ENCODE assay signal across 8 cellular contexts in genomic region chr10:76311752-76312699, GRCh38.
DNase-seq lines count a peak whose midpoint lies in the region; ATAC-seq and TF ChIP-seq lines count a peak whose summit lies in the region.

No MANE protein-coding gene starts in this region.

- no peak overlapping the region for H3K27ac ChIP-seq in liver (ENCODE audit: low read depth in 1 of 2, low read length in 2 of 2)
- no peak overlapping the region for H3K27ac ChIP-seq in effector memory CD4-positive, alpha-beta T cell (ENCODE audit: insufficient read depth, low read length, poor library complexity, severe bottlenecking)

- WGBS in liver: 69% methylated on average over 5 of the region's 5 CpGs

- peak; percentile 78 to 90 for TF ChIP-seq RAD21 in liver (IDR thresholded peaks at IDR 0.05)

- DNase-seq in COLO668 (lab: John Stamatoyannopoulos, UW; ENCODE audit: unreplicated experiment) (peak; percentile 41), HuH-7.5 (ENCODE audit: low spot score) (peak; percentile 49), adipocyte (ENCODE audit: low read depth) (peak; percentile 33), NCI-H187 (lab: John Stamatoyannopoulos, UW) (no peak)
- DNase-seq in effector memory CD4-positive, alpha-beta T cell: no peak

- H3K9ac ChIP-seq in adipocyte (ENCODE audit: low read length) (peak overlapping the region; percentile 13), liver (ENCODE audit: low read depth in 1 of 2, low read length in 2 of 2) (no peak overlapping the region)

- H3K36me3 ChIP-seq in adipocyte (ENCODE audit: control insufficient read depth, insufficient read depth, low read length, severe bottlenecking) (no peaks in the 10 kb centered on the region), liver (ENCODE audit: control insufficient read depth in 4 of 4, insufficient read depth in 3 of 4, low read depth in 1 of 4, low read length in 3 of 4) (no peaks in the 10 kb centered on the region)
- no peaks in the 10 kb centered on the region for H3K36me3 ChIP-seq in effector memory CD4-positive, alpha-beta T cell (ENCODE audit: control insufficient read depth, insufficient read depth, low read length)

- no peak overlapping the region for H3K4me3 ChIP-seq in adipocyte (ENCODE audit: low read length)
- H3K4me3 ChIP-seq in liver (ENCODE audit: low read depth in 1 of 3, low read length in 3 of 3): no peak overlapping the region
- H3K4me3 ChIP-seq in effector memory CD4-positive, alpha-beta T cell (ENCODE audit: insufficient read depth, low read depth, low read length, poor library complexity, severe bottlenecking): no peak overlapping the region

- peaks cover 31% of the 10 kb centered on the region for H3K4me1 ChIP-seq in adipocyte (ENCODE audit: control insufficient read depth, insufficient read depth, low read length)
- H3K4me1 ChIP-seq in liver (ENCODE audit: control insufficient read depth in 4 of 4, insufficient read depth in 4 of 4, low read length in 3 of 4): peaks cover 0 to 6% (median 3%) of the 10 kb centered on the region in 4 donors
- no peaks in the 10 kb centered on the region for H3K4me1 ChIP-seq in effector memory CD4-positive, alpha-beta T cell (ENCODE audit: control insufficient read depth, insufficient read depth, low read length, poor library complexity, severe bottlenecking)

- peak; percentile 61 for ATAC-seq in GM18870 (IDR thresholded peaks at IDR 0.05; ENCODE audit: unreplicated experiment)
- no peak for ATAC-seq in GM21526 (IDR thresholded peaks at IDR 0.05; ENCODE audit: low FRiP score, unreplicated experiment)

- H3K9me3 ChIP-seq in adipocyte (ENCODE audit: control insufficient read depth, low read length): peaks cover 4% of the 10 kb centered on the region
- H3K9me3 ChIP-seq in liver (ENCODE audit: control insufficient read depth in 4 of 4, low read length in 3 of 4): no peaks in the 10 kb centered on the region
- no peaks in the 10 kb centered on the region for H3K9me3 ChIP-seq in effector memory CD4-positive, alpha-beta T cell (ENCODE audit: control insufficient read depth, low read length)

- peak; percentile 61 for TF ChIP-seq CTCF in liver (IDR thresholded peaks at IDR 0.05; ENCODE audit: low read depth, low read length, missing input control)

- H3K27me3 ChIP-seq in adipocyte (replicated peaks; ENCODE audit: control insufficient read depth, insufficient read depth, low read length) (no peaks in the 10 kb centered on the region), liver (ENCODE audit: control insufficient read depth in 4 of 4, insufficient read depth in 4 of 4, low read length in 3 of 4) (no peaks in the 10 kb centered on the region)
- H3K27me3 ChIP-seq in effector memory CD4-positive, alpha-beta T cell (replicated peaks; ENCODE audit: control insufficient read depth, insufficient read depth, low read length, poor library complexity, severe bottlenecking): no peaks in the 10 kb centered on the region

TF ChIP-seq in liver, 16 proteins besides CTCF, POLR2A, EP300 and RAD21:
- TF ChIP-seq HNF4A (conservative IDR thresholded peaks at IDR 0.05) (peak in 1 of 2 donors; percentile 20), EGR1 (IDR thresholded peaks at IDR 0.05; ENCODE audit: low read depth in 2 of 2) (no peak), RXRA (IDR thresholded peaks at IDR 0.05) (peak in 1 of 2 donors; percentile 62), NR2F2 (IDR thresholded peaks at IDR 0.05) (peak; percentile 70)
TF ChIP-seq in liver: peak in this region for 3.

Comparison
In these comparisons a context has a peak if more than half of its experiments do, and no peak if none do; other contexts are left out.
1. DNase-seq: peak in COLO668 (single experiment), HuH-7.5 (single experiment) and adipocyte (single experiment); none in NCI-H187 (0 of 2) and effector memory CD4-positive, alpha-beta T cell (0 of 3).